ENCODE assay signal across 24 cellular contexts in genomic region chrX:101163166-101163565, GRCh38. TPM values are rescaled to one million over a fixed set of nuclear protein-coding genes. Genes with fewer than 3 reads are reported as not detected.
"Had no signal": no experiment of that assay in that cellular context is flagged by ENCODE, and none has a peak within 500 bp of the region (broad histone marks: within the 10 kb centered on the region; RNA-seq: fewer than 3 reads in every experiment).

No MANE protein-coding gene starts in this region.

- H3K9ac ChIP-seq: neural progenitor cell, parathyroid adenoma had no signal

- H3K27me3 ChIP-seq: gastrocnemius medialis, neural progenitor cell, right lobe of liver, thyroid gland, vagina had no signal

- H3K4me3 Mint-ChIP-seq: dendritic cell treated with granulocyte-macrophage colony-stimulating factor and Interleukin-4, amounts not matched to agents 40 ng/mL and 50 ng/mL, for 4 days; memory B cell; mesothelial cell of epicardium; naive B cell; natural killer cell treated with Interleukin-12 subunit alpha and Interleukin-12 subunit beta and Interleukin-15 and Interleukin-18, amount 100 ng/mL, for 72 hours; neural progenitor cell; stimulated activated naive B cell treated with anti-CD40 and anti-IgM and Interleukin-4, amounts not matched to agents 10 μg/mL and 1 μg/mL and 100 μg/mL, for 72 hours had no signal

- H3K9me3 Mint-ChIP-seq: dendritic cell treated with granulocyte-macrophage colony-stimulating factor and Interleukin-4, amounts not matched to agents 40 ng/mL and 50 ng/mL, for 4 days; memory B cell; natural killer cell treated with Interleukin-12 subunit alpha and Interleukin-12 subunit beta and Interleukin-15 and Interleukin-18, amount 100 ng/mL, for 72 hours had no signal

- H3K4me1 Mint-ChIP-seq: memory B cell; mesothelial cell of epicardium; naive B cell; neural progenitor cell; stimulated activated naive B cell treated with anti-CD40 and anti-IgM and Interleukin-4, amounts not matched to agents 10 μg/mL and 1 μg/mL and 100 μg/mL, for 72 hours had no signal

- H3K4me1 ChIP-seq: gastrocnemius medialis, lower lobe of right lung, neural progenitor cell, parathyroid adenoma, right lobe of liver, stomach, thyroid gland, vagina had no signal

- H3K9me3 ChIP-seq: gastrocnemius medialis, lower lobe of right lung, mucosa of descending colon, right lobe of liver, stomach, thyroid gland, vagina had no signal

- DNase-seq: effector memory CD4-positive, alpha-beta T cell; foreskin fibroblast; gastrocnemius medialis; head of caudate nucleus; left ventricle myocardium superior; lower lobe of right lung; mucosa of descending colon; naive B cell; right lobe of liver; small intestine; stimulated activated CD4-positive, alpha-beta T cell treated with anti-CD3 and anti-CD28 coated beads, Interleukin-15, amount 100 ng/mL, for 24 hours; stimulated activated CD4-positive, alpha-beta T cell treated with anti-CD3 and anti-CD28 coated beads, Interleukin-2, amount 100 ng/mL, for 48 hours; stimulated activated naive B cell treated with anti-CD40 and anti-IgM and Interleukin-4, amounts not matched to agents 10 μg/mL and 1 μg/mL and 100 μg/mL, for 72 hours; stomach; thyroid gland; trophoblast cell had no signal

- H3K4me2 ChIP-seq: neural progenitor cell had no signal

- H3K27me3 Mint-ChIP-seq: dendritic cell treated with granulocyte-macrophage colony-stimulating factor and Interleukin-4, amounts not matched to agents 40 ng/mL and 50 ng/mL, for 4 days; memory B cell; naive B cell; progenitor cell of endocrine pancreas had no signal

- H3K27ac Mint-ChIP-seq: dendritic cell treated with granulocyte-macrophage colony-stimulating factor and Interleukin-4, amounts not matched to agents 40 ng/mL and 50 ng/mL, for 4 days; memory B cell; mesothelial cell of epicardium; naive B cell; natural killer cell treated with Interleukin-12 subunit alpha and Interleukin-12 subunit beta and Interleukin-15 and Interleukin-18, amount 100 ng/mL, for 72 hours; neural progenitor cell; progenitor cell of endocrine pancreas; stimulated activated naive B cell treated with anti-CD40 and anti-IgM and Interleukin-4, amounts not matched to agents 10 μg/mL and 1 μg/mL and 100 μg/mL, for 72 hours had no signal

- ATAC-seq: gastrocnemius medialis; left ventricle myocardium superior; lower lobe of right lung; mucosa of descending colon; natural killer cell treated with Interleukin-12 subunit alpha and Interleukin-12 subunit beta and Interleukin-15 and Interleukin-18, amount 100 ng/mL, for 72 hours; right lobe of liver; stimulated activated naive B cell treated with anti-CD40 and anti-IgM and Interleukin-4, amounts not matched to agents 10 μg/mL and 1 μg/mL and 100 μg/mL, for 72 hours had no signal

- H3K4me3 ChIP-seq: gastrocnemius medialis, lower lobe of right lung, mucosa of descending colon, neural progenitor cell, right lobe of liver, stomach, thyroid gland, vagina had no signal

- H3K36me3 ChIP-seq: gastrocnemius medialis, lower lobe of right lung, neural progenitor cell, right lobe of liver, stomach, thyroid gland, vagina had no signal

- H2AFZ ChIP-seq: neural progenitor cell, parathyroid adenoma had no signal

- H3K27ac ChIP-seq: gastrocnemius medialis, lower lobe of right lung, neural progenitor cell, parathyroid adenoma, right lobe of liver, stomach, thyroid gland, vagina had no signal

- H3K36me3 Mint-ChIP-seq: naive B cell; natural killer cell treated with Interleukin-12 subunit alpha and Interleukin-12 subunit beta and Interleukin-15 and Interleukin-18, amount 100 ng/mL, for 72 hours had no signal

RNA-seq across cellular contexts. Expression of gene DRP2, which starts 56.4 kb away (rescaled TPM):
- total RNA-seq: lower lobe of right lung, right lobe of liver, thyroid gland had no signal
